ENCODE assay signal across 9 cellular contexts in the genomic region with DNA sequence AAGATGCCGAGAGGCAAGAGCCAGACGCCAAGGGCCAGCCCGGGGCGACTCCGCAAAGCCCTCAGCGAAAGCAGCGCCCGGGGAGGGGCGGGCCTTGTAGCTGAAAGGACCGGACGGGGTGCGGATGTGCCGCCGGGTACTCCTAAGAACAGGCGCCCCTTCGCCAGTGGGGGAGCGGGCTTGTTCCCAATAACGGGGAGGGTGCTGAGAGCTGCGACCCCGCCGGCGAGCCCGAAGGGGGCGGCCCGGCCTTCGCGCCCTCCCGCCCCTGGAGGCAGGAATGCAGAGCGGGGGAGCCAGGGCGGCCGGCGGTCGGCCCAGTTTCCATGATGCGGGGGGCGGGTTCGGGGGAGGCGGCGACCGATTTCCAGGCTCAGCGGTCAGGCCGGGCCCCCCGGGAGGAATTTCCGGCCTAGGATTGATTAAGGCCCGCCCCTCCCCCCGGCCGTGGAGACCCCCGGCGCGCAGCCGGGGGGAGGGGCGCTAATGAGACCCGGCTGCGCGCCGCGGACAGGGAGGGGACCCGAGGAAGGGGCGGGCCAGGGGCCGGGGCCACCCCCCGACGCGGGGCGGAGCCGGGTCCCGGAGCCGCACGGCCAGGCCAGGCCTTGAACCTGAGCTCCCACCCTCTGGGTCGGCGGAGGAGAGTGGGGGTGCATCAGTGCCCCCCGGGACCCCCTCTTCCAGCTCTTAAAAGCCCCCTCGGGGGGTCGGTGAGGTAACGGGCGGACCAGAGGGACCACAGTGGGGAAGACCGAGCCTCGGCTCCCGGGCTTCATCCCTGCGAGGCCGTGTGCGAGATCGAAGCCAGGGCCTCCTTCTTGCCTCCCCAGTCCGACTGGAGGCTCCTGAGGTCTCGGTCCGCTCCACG. TPM values are rescaled to one million over a fixed set of nuclear protein-coding genes. Genes with fewer than 3 reads are reported as not detected.
DNase-seq lines count a peak whose midpoint lies in the region; ATAC-seq, FAIRE-seq and TF ChIP-seq lines count a peak whose summit lies in the region.
"Had no signal": no experiment of that assay in that cellular context is flagged by ENCODE, and none has a peak within 500 bp of the region (broad histone marks: within the 10 kb centered on the region; RNA-seq: fewer than 3 reads in every experiment).

No MANE protein-coding gene starts in this region.

- TF ChIP-seq POLR2A in NB4 (IDR thresholded peaks at IDR 0.05; ENCODE audit: extremely low read depth, insufficient read length) (no peak), endothelial cell of umbilical vein (IDR thresholded peaks at IDR 0.05; ENCODE audit: low read depth, low read length) (peak; percentile 26)

- H3K36me3 ChIP-seq in endothelial cell of umbilical vein (ENCODE audit: control insufficient read depth in 2 of 2, extremely low read depth in 1 of 2, insufficient read depth in 2 of 2, low read length in 2 of 2) (no peaks in the 10 kb centered on the region), mucosa of rectum (ENCODE audit: control insufficient read depth in 2 of 2, insufficient read depth in 2 of 2, low read length in 2 of 2) (no peaks in the 10 kb centered on the region)

- H3K9me1 ChIP-seq in endothelial cell of umbilical vein (replicated peaks; ENCODE audit: control insufficient read depth, extremely low read depth, insufficient read depth, low read length): no peaks in the 10 kb centered on the region

- H3K9me3 ChIP-seq in endothelial cell of umbilical vein (replicated peaks; ENCODE audit: control insufficient read depth, insufficient read depth, low read length): no peaks in the 10 kb centered on the region
- no peaks in the 10 kb centered on the region for H3K9me3 ChIP-seq in mucosa of rectum (ENCODE audit: control insufficient read depth in 2 of 2, low read length in 2 of 2)

- peak; percentile 40 for FAIRE-seq in endothelial cell of umbilical vein (lab: Jason Lieb, UNC)

- peaks cover 30% of the 10 kb centered on the region for H3K27me3 Mint-ChIP-seq in stimulated activated memory B cell treated with anti-CD40 and anti-IgM and Interleukin-4, amounts not matched to agents 10 μg/mL and 1 μg/mL and 100 μg/mL, for 72 hours

- no peak overlapping the region for H3K4me3 ChIP-seq in NB4 (ENCODE audit: low read depth, low read length)
- H3K4me3 ChIP-seq in endothelial cell of umbilical vein (replicated peaks in 1 of 3; ENCODE audit: insufficient read depth in 1 of 3, low read depth in 1 of 3, low read length in 3 of 3): peak overlapping the region; percentile 33 to 52 (median 42)
- H3K4me3 ChIP-seq in mucosa of rectum (ENCODE audit: low read length in 2 of 2): peak overlapping the region; percentile 41 to 60

- no peaks in the 10 kb centered on the region for H3K79me2 ChIP-seq in endothelial cell of umbilical vein (ENCODE audit: control insufficient read depth, insufficient read depth, low read length)

- no TSS peak for BruUV-seq in endothelial cell of umbilical vein (replicated peaks; lab: Mats Ljungman, UMichigan)

- intact Hi-C loops in endothelial cell of umbilical vein (cut with micrococcal nuclease): loop anchor here (1.0 to 5.0 kb wide), 4 partner anchors 58 to 239 kb away; partner anchors contain the start of gene SRSF4

- peak; percentile 32 for DNase-seq in DMS114 treated with DMSO at 0.1 percent for 48 hours (lab: John Stamatoyannopoulos, UW; ENCODE audit: unreplicated experiment)
- DNase-seq in NB4 (ENCODE audit: low read depth): peak; percentile 67
- peak; percentile 53 for DNase-seq in activated CD8-positive, alpha-beta memory T cell treated with anti-CD3 and anti-CD28 coated beads, Interleukin-2, amount 50 U/mL, for 4 hours
- DNase-seq in endothelial cell of umbilical vein (ENCODE audit: low read depth, low spot score): peak; percentile 72

- H3K4me1 ChIP-seq in endothelial cell of umbilical vein (ENCODE audit: control insufficient read depth, extremely low read depth, insufficient read depth, low read length): peaks cover 23% of the 10 kb centered on the region
- peaks cover 15 to 20% of the 10 kb centered on the region in 2 donors for H3K4me1 ChIP-seq in mucosa of rectum (ENCODE audit: control insufficient read depth in 2 of 2, insufficient read depth in 2 of 2, low read length in 2 of 2)

- dilution Hi-C loops in endothelial cell of umbilical vein (cut with MboI; ENCODE audit: extremely low pct_ligation_motif_present, low sequenced_read_pairs): no loop called here

- H3K27me3 ChIP-seq in endothelial cell of umbilical vein (ENCODE audit: control insufficient read depth in 2 of 2, insufficient read depth in 2 of 2, low read length in 2 of 2) (peaks cover 0 to 14% of the 10 kb centered on the region in 2 experiments), mucosa of rectum (ENCODE audit: control insufficient read depth in 2 of 2, insufficient read depth in 2 of 2, low read length in 2 of 2) (peaks cover 15 to 20% of the 10 kb centered on the region in 2 donors)

- TF ChIP-seq CTCF in NB4 (IDR thresholded peaks at IDR 0.05; ENCODE audit: low read depth, low read length) (no peak), endothelial cell of umbilical vein (IDR thresholded peaks at IDR 0.05; ENCODE audit: extremely low read depth in 1 of 2, insufficient read depth in 1 of 2, low read depth in 1 of 2, low read length in 2 of 2) (peak; percentile 55 to 72)

- no peaks in the 10 kb centered on the region for H3K9me3 Mint-ChIP-seq in stimulated activated memory B cell treated with anti-CD40 and anti-IgM and Interleukin-4, amounts not matched to agents 10 μg/mL and 1 μg/mL and 100 μg/mL, for 72 hours

- CTCF ChIA-PET in endothelial cell of umbilical vein (lab: Charles Lee): interaction anchor here (0.6 to 2.2 kb wide), 9 partner anchors 9 to 858 kb away, joined by 3 to 11 read pairs (median 3); partner anchors contain the start of gene SRSF4

- POLR2A ChIA-PET in endothelial cell of umbilical vein (lab: Charles Lee): interaction anchor here (1.3 to 2.0 kb wide), 2 partner anchors 9 to 57 kb away, joined by 3 to 9 read pairs; partner anchors contain the start of gene SRSF4

- H3K27ac ChIP-seq in endothelial cell of umbilical vein (ENCODE audit: insufficient read depth, low read depth, low read length) (peak overlapping the region; percentile 46), mucosa of rectum (ENCODE audit: low read depth in 2 of 2, low read length in 2 of 2) (peak overlapping the region; percentile 71 to 86)

- peak; percentile 67 for ATAC-seq in stimulated activated memory B cell treated with anti-CD40 and anti-IgM and Interleukin-4, amounts not matched to agents 10 μg/mL and 1 μg/mL and 100 μg/mL, for 72 hours
- no peak for ATAC-seq in GM21360 (IDR thresholded peaks at IDR 0.05; ENCODE audit: unreplicated experiment)
- no peak for ATAC-seq in HG03159 (IDR thresholded peaks at IDR 0.05; ENCODE audit: unreplicated experiment)

- H2AFZ ChIP-seq in endothelial cell of umbilical vein (ENCODE audit: low read depth, low read length): peak overlapping the region; percentile 96

- H3K27ac Mint-ChIP-seq in stimulated activated memory B cell treated with anti-CD40 and anti-IgM and Interleukin-4, amounts not matched to agents 10 μg/mL and 1 μg/mL and 100 μg/mL, for 72 hours: peak overlapping the region; percentile 50

- no peaks in the 10 kb centered on the region for H3K36me3 Mint-ChIP-seq in stimulated activated memory B cell treated with anti-CD40 and anti-IgM and Interleukin-4, amounts not matched to agents 10 μg/mL and 1 μg/mL and 100 μg/mL, for 72 hours

- peak overlapping the region; percentile 66 for H3K4me2 ChIP-seq in endothelial cell of umbilical vein (ENCODE audit: insufficient read depth, low read length)

- peaks cover 21% of the 10 kb centered on the region for H3K4me1 Mint-ChIP-seq in stimulated activated memory B cell treated with anti-CD40 and anti-IgM and Interleukin-4, amounts not matched to agents 10 μg/mL and 1 μg/mL and 100 μg/mL, for 72 hours

- H3K4me3 Mint-ChIP-seq in stimulated activated memory B cell treated with anti-CD40 and anti-IgM and Interleukin-4, amounts not matched to agents 10 μg/mL and 1 μg/mL and 100 μg/mL, for 72 hours: peak overlapping the region; percentile 83

- H3K9ac ChIP-seq in endothelial cell of umbilical vein (replicated peaks; ENCODE audit: extremely low read depth, insufficient read depth, low read length) (peak overlapping the region; percentile 80), mucosa of rectum (ENCODE audit: low read depth in 1 of 2, low read length in 2 of 2) (peak overlapping the region; percentile 43 to 63)

- H4K20me1 ChIP-seq in endothelial cell of umbilical vein (replicated peaks; ENCODE audit: control insufficient read depth, extremely low read depth, insufficient read depth, low read length): no peaks in the 10 kb centered on the region

TF ChIP-seq in endothelial cell of umbilical vein, 7 proteins besides CTCF, POLR2A, EP300 and RAD21:
- TF ChIP-seq EZH2 (IDR thresholded peaks at IDR 0.05; ENCODE audit: borderline replicate concordance, low read depth, low read length, severe bottlenecking) (no peak), FOS (IDR thresholded peaks at IDR 0.05; ENCODE audit: borderline replicate concordance, insufficient read depth, low read length) (no peak), POLR2AphosphoS5 (IDR thresholded peaks at IDR 0.05; ENCODE audit: insufficient read depth, low read depth, low read length) (peak; percentile 23)

RNA-seq across cellular contexts. Expression of gene TMEM200B, which starts 0.9 kb away (rescaled TPM):
- total RNA-seq in endothelial cell of umbilical vein: 1.5 and 1.6 TPM in 2 replicates
- polyA plus RNA-seq in endothelial cell of umbilical vein: 0.67 and 0.72 TPM in 2 replicates
- polyA plus RNA-seq in endothelial cell of umbilical vein (2011; cell fraction: cytosol; rRNA removed): 0.78 and 0.90 TPM in 2 replicates
- 0.97 and 0.98 TPM in 2 replicates for polyA plus RNA-seq in endothelial cell of umbilical vein (2011; cell fraction: nucleus; rRNA removed)
- 0.74 and 0.80 TPM in 2 replicates for polyA plus RNA-seq in endothelial cell of umbilical vein (2012)
- 0.63 and 0.79 TPM in 2 replicates for polyA minus RNA-seq in endothelial cell of umbilical vein
- polyA minus RNA-seq in endothelial cell of umbilical vein (2011; cell fraction: cytosol; rRNA and poly(A)+ RNA removed): not detected
- polyA minus RNA-seq in endothelial cell of umbilical vein (2011; cell fraction: nucleus; rRNA and poly(A)+ RNA removed): 0.29 and 0.34 TPM in 2 replicates
- total RNA-seq: T-helper 2 cell treated with Interferon-gamma antibody and Interleukin-4, amounts not matched to agents 100 ng/mL and 5 ng/mL, for 36 hours had no signal

RNA-seq across cellular contexts. Expression of gene SRSF4, which starts 57.1 kb away (rescaled TPM):
- total RNA-seq in endothelial cell of umbilical vein: 92.9 and 108 TPM in 2 replicates
- 31.1 and 45.6 TPM in 2 replicates for polyA plus RNA-seq in endothelial cell of umbilical vein
- polyA plus RNA-seq in endothelial cell of umbilical vein (2011; cell fraction: cytosol; rRNA removed): 43.0 and 45.9 TPM in 2 replicates
- polyA plus RNA-seq in endothelial cell of umbilical vein (2011; cell fraction: nucleus; rRNA removed): 162 and 231 TPM in 2 replicates
- 55.2 and 69.6 TPM in 2 replicates for polyA plus RNA-seq in endothelial cell of umbilical vein (2012)
- polyA minus RNA-seq in endothelial cell of umbilical vein: 39.2 and 39.9 TPM in 2 replicates
- 17.8 TPM for polyA minus RNA-seq in endothelial cell of umbilical vein (2011; cell fraction: cytosol; rRNA and poly(A)+ RNA removed)
- 69.1 and 89.6 TPM in 2 replicates for polyA minus RNA-seq in endothelial cell of umbilical vein (2011; cell fraction: nucleus; rRNA and poly(A)+ RNA removed)
